ENCODE assay signal across 22 cellular contexts in the genomic region with DNA sequence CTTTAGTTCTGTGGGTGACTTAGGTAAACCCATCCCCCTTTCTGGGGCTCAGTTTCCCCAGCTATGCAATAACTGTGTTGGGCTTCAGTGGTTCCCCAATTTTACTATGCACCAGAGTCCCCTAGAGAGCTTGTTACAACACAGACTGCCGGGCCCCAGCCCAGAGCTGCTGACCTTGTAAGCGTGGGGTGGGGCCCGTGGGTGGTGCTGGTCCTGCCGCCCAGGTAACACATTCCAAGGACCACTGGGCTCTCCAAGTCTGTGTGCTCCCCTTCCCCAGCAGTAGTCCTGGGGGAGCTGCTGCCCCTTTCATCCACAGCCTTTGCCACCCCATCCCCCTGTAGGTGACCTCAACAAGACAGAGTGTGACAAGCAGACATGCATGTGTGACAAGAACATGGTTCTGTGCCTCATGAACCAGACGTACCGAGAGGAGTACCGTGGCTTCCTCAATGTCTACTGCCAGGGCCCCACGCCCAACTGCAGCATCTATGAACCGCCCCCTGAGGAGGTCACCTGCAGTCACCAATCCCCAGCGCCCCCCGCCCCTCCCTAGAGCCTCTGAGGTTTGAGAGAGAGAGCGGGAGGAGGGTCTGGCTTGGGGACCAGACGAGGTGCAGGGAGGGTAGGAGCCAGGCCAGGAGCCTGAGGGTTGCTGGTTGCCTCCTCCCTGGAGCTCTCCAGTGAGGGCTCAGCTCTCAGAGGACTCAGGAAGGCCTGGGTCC. TPM values are rescaled to one million over a fixed set of nuclear protein-coding genes. Genes with fewer than 3 reads are reported as not detected.
DNase-seq lines count a peak whose midpoint lies in the region; TF ChIP-seq lines count a peak whose summit lies in the region.
"Had no signal": no experiment of that assay in that cellular context is flagged by ENCODE, and none has a peak within 500 bp of the region (broad histone marks: within the 10 kb centered on the region; RNA-seq: fewer than 3 reads in every experiment).

No MANE protein-coding gene starts in this region.

- no CpG with 5 or more reads among the region's 13 CpGs for WGBS in mesendoderm (ENCODE audit: extremely low coverage, insufficient coverage, low lambda C conversion rate)
- 56 to 82% methylated on average over 13 of the region's 13 CpGs for WGBS in sigmoid colon, 2 donors
- 91% methylated on average over 13 of the region's 13 CpGs for WGBS in smooth muscle cell (ENCODE audit: low lambda C conversion rate)
- WGBS in adrenal gland, 4 donors = 70 to 82% (median 79%) methylated on average over 10 to 13 of the region's 13 CpGs

- TF ChIP-seq POLR2A in sigmoid colon (IDR thresholded peaks at IDR 0.05) (no peak), adrenal gland (IDR thresholded peaks at IDR 0.05) (no peak)

- no peak overlapping the region for H3K4ac ChIP-seq in mesendoderm (ENCODE audit: low read depth, low read length)

- H3K9me3 ChIP-seq in sigmoid colon = no peaks in the 10 kb centered on the region
- H3K9me3 ChIP-seq in smooth muscle cell (replicated peaks; ENCODE audit: low read depth) = no peaks in the 10 kb centered on the region
- no peaks in the 10 kb centered on the region for H3K9me3 ChIP-seq in adrenal gland (replicated peaks in 1 of 3)
- H3K9me3 ChIP-seq in colonic mucosa = no peaks in the 10 kb centered on the region
- H3K9me3 ChIP-seq: BLaER1 had no signal

- no peaks in the 10 kb centered on the region for H3K36me3 Mint-ChIP-seq in chondrocyte (ENCODE audit: low read depth)
- H3K36me3 Mint-ChIP-seq: CD14-positive monocyte; CD4-positive, alpha-beta memory T cell had no signal

- H3K9me3 Mint-ChIP-seq in chondrocyte (ENCODE audit: low read depth) = no peaks in the 10 kb centered on the region
- H3K9me3 Mint-ChIP-seq: CD4-positive, alpha-beta memory T cell had no signal

- H3K27me3 ChIP-seq in mesendoderm (ENCODE audit: insufficient read depth, low read length, poor library complexity) (no peaks in the 10 kb centered on the region), sigmoid colon (no peaks in the 10 kb centered on the region), smooth muscle cell (ENCODE audit: low read depth) (no peaks in the 10 kb centered on the region), adrenal gland (no peaks in the 10 kb centered on the region), colonic mucosa (no peaks in the 10 kb centered on the region)
- H3K27me3 ChIP-seq: BLaER1 had no signal

- H3K18ac ChIP-seq in mesendoderm (ENCODE audit: low read length) = no peak overlapping the region

- H3K9ac ChIP-seq in mesendoderm (ENCODE audit: low read length) = no peak overlapping the region
- H3K9ac ChIP-seq in smooth muscle cell (ENCODE audit: low read depth) = no peak overlapping the region
- no peak overlapping the region for H3K9ac ChIP-seq in colonic mucosa (ENCODE audit: low read depth in 2 of 2, low read length in 2 of 2)
- H3K9ac ChIP-seq: BLaER1 had no signal

- H4K20me1 ChIP-seq in smooth muscle cell (ENCODE audit: low read depth) = no peaks in the 10 kb centered on the region
- H4K20me1 ChIP-seq: BLaER1 had no signal

- no peaks in the 10 kb centered on the region for H3K79me1 ChIP-seq in mesendoderm (ENCODE audit: low read length)

- peaks cover 21% of the 10 kb centered on the region for H3K27me3 Mint-ChIP-seq in chondrocyte (ENCODE audit: low read depth)
- H3K27me3 Mint-ChIP-seq: CD4-positive, alpha-beta memory T cell had no signal

- H3K4me1 ChIP-seq in mesendoderm (ENCODE audit: control insufficient read depth, low read depth, low read length) (no peaks in the 10 kb centered on the region), sigmoid colon (peaks cover 0 to 14% (median 10%) of the 10 kb centered on the region in 4 donors), smooth muscle cell (ENCODE audit: low read depth) (no peaks in the 10 kb centered on the region), adrenal gland (replicated peaks in 1 of 2) (peaks cover 5 to 13% of the 10 kb centered on the region in 2 donors), colonic mucosa (no peaks in the 10 kb centered on the region)

- no peak for TF ChIP-seq CTCF in GM13976 (IDR thresholded peaks at IDR 0.05; ENCODE audit: borderline replicate concordance, control extremely low read depth, extremely low read depth, insufficient read depth, missing control alignments)
- no peak for TF ChIP-seq CTCF in chondrocyte (IDR thresholded peaks at IDR 0.05)
- no peak for TF ChIP-seq CTCF in sigmoid colon (IDR thresholded peaks at IDR 0.05)
- no peak for TF ChIP-seq CTCF in smooth muscle cell (IDR thresholded peaks at IDR 0.05; ENCODE audit: borderline replicate concordance, insufficient read depth, poor library complexity, severe bottlenecking)
- no peak for TF ChIP-seq CTCF in adrenal gland (IDR thresholded peaks at IDR 0.05)
- no peak for TF ChIP-seq CTCF in colonic mucosa (IDR thresholded peaks at IDR 0.05)

- intact Hi-C loops in sigmoid colon (cut with DNase I) = no loop called here
- intact Hi-C loops in adrenal gland (cut with DNase I) = loop anchor here (5.0 to 10.0 kb wide), 2 partner anchors 171 to 173 kb away; a partner anchor contains a TSS
- intact Hi-C loops in colonic mucosa (cut with DNase I) = no loop called here

- H3K4me1 Mint-ChIP-seq in chondrocyte (ENCODE audit: low read depth) = peaks cover 3% of the 10 kb centered on the region

- in situ Hi-C loops in GM13976 (cut with MboI; ENCODE audit: low sequenced_read_pairs, unreplicated experiment) = no loop called here

- H3K36me3 ChIP-seq in mesendoderm (ENCODE audit: control insufficient read depth, insufficient read depth, low read length) = no peaks in the 10 kb centered on the region
- no peaks in the 10 kb centered on the region for H3K36me3 ChIP-seq in sigmoid colon
- no peaks in the 10 kb centered on the region for H3K36me3 ChIP-seq in smooth muscle cell (ENCODE audit: low read depth)
- H3K36me3 ChIP-seq in adrenal gland (replicated peaks in 1 of 2) = no peaks in the 10 kb centered on the region
- no peaks in the 10 kb centered on the region for H3K36me3 ChIP-seq in colonic mucosa
- H3K36me3 ChIP-seq: BLaER1 had no signal

- H3K4me3 ChIP-seq in mesendoderm (ENCODE audit: low read length) = no peak overlapping the region
- H3K4me3 ChIP-seq in sigmoid colon = no peak overlapping the region
- no peak overlapping the region for H3K4me3 ChIP-seq in smooth muscle cell
- H3K4me3 ChIP-seq in adrenal gland = no peak overlapping the region
- no peak overlapping the region for H3K4me3 ChIP-seq in colonic mucosa
- H3K4me3 ChIP-seq: BLaER1, GM12878 had no signal

- H4K8ac ChIP-seq in mesendoderm (ENCODE audit: low read depth, low read length) = no peak overlapping the region

- H3K27ac Mint-ChIP-seq in chondrocyte (ENCODE audit: unreplicated experiment) = no peak overlapping the region
- H3K27ac Mint-ChIP-seq: CD14-positive monocyte; CD4-positive, alpha-beta memory T cell had no signal

- no peak overlapping the region for H2BK120ac ChIP-seq in mesendoderm (ENCODE audit: low read depth, low read length)

- no peak overlapping the region for H2AFZ ChIP-seq in smooth muscle cell (ENCODE audit: low read depth)

- H3K23ac ChIP-seq in mesendoderm (ENCODE audit: low read length) = no peak overlapping the region

- H3K79me2 ChIP-seq in mesendoderm (ENCODE audit: control insufficient read depth, insufficient read depth, low read length) = no peaks in the 10 kb centered on the region
- H3K79me2 ChIP-seq in smooth muscle cell (ENCODE audit: low read depth) = no peaks in the 10 kb centered on the region

- H3K27ac ChIP-seq in mesendoderm (ENCODE audit: low read depth, low read length) (no peak overlapping the region), sigmoid colon (no peak overlapping the region), smooth muscle cell (ENCODE audit: low read depth) (no peak overlapping the region), adrenal gland (no peak overlapping the region), colonic mucosa (no peak overlapping the region)
- H3K27ac ChIP-seq: BLaER1 had no signal

- peak overlapping the region; percentile 42 for H3K56ac ChIP-seq in mesendoderm (ENCODE audit: low read length)

- peak; percentile 22 for DNase-seq in GM13976 (ENCODE audit: low spot score)
- DNase-seq in chondrocyte (ENCODE audit: low spot score) = peak; percentile 63
- no peak for DNase-seq in mesendoderm
- DNase-seq in sigmoid colon = peak; percentile 42
- DNase-seq in smooth muscle cell (lab: John Stamatoyannopoulos, UW; ENCODE audit: unreplicated experiment) = no peak
- no peak for DNase-seq in hepatic stellate cell (ENCODE audit: low spot score)
- DNase-seq in adrenal gland = no peak
- DNase-seq in colonic mucosa = no peak
- DNase-seq: 8988T; CD4-positive, alpha-beta memory T cell; DMS 273 treated with DMSO at 0.1 percent for 48 hours; DMS53; DND-41; EL had no signal

- H3K4me2 ChIP-seq in mesendoderm (ENCODE audit: low read length) = no peak overlapping the region
- H3K4me2 ChIP-seq in smooth muscle cell = no peak overlapping the region
- H3K4me2 ChIP-seq: BLaER1 had no signal

- H4K5ac ChIP-seq in mesendoderm (ENCODE audit: low read length) = no peak overlapping the region

- H3F3A ChIP-seq in smooth muscle cell (ENCODE audit: low read depth) = no peaks in the 10 kb centered on the region

- no peak overlapping the region for H2BK5ac ChIP-seq in mesendoderm (ENCODE audit: low read length)

- H2AK5ac ChIP-seq in mesendoderm (ENCODE audit: low read length) = no peak overlapping the region

- no peak overlapping the region for H2BK15ac ChIP-seq in mesendoderm (replicated peaks; ENCODE audit: low read depth)

- no peak for TF ChIP-seq EP300 in sigmoid colon (IDR thresholded peaks at IDR 0.05)

- no peak overlapping the region for H3K4me3 Mint-ChIP-seq in chondrocyte (ENCODE audit: unreplicated experiment)
- H3K4me3 Mint-ChIP-seq: CD14-positive monocyte; CD4-positive, alpha-beta memory T cell had no signal

RNA-seq across cellular contexts. Expression of a gene that starts 8.9 kb away (rescaled TPM):
- total RNA-seq in chondrocyte (not detected in 3 replicates), sigmoid colon (not detected), smooth muscle cell (1.0 and 1.9 TPM in 2 replicates), adrenal gland (not detected), colonic mucosa (not detected)
- polyA plus RNA-seq in mesendoderm (2013, experiment 1 of 2) = not detected
- not detected for polyA plus RNA-seq in mesendoderm (2013, experiment 2 of 2)
- polyA plus RNA-seq in sigmoid colon (under 1 TPM in 2 of 3 donors, not detected in 1; 0.60 to 0.80 TPM), smooth muscle cell (0.69 and 0.81 TPM in 2 replicates), adrenal gland (under 1 TPM in 1 of 3 donors, not detected in 2; 0.08 TPM)
- total RNA-seq: A673; CD4-positive, alpha-beta memory T cell; G401; GM12878; H4; HepG2 had no signal
- polyA plus RNA-seq: AG04450; CD14-positive monocyte; CD4-positive, alpha-beta memory T cell; HepG2 had no signal

RNA-seq across cellular contexts. Expression of a gene that starts 28.7 kb away (rescaled TPM):
- not detected in 3 replicates for total RNA-seq in chondrocyte
- not detected for polyA plus RNA-seq in mesendoderm (2013, experiment 1 of 2)
- polyA plus RNA-seq in mesendoderm (2013, experiment 2 of 2) = not detected
- under 1 TPM in 1 of 4 donors, not detected in 3; 0.16 TPM for total RNA-seq in sigmoid colon
- 1 to 10 TPM in 1 of 3 donors, not detected in 2; 8.6 TPM for polyA plus RNA-seq in sigmoid colon
- not detected in 2 replicates for total RNA-seq in smooth muscle cell
- not detected in 2 replicates for polyA plus RNA-seq in smooth muscle cell
- total RNA-seq in adrenal gland = not detected
- not detected for polyA plus RNA-seq in adrenal gland
- total RNA-seq in colonic mucosa = under 1 TPM; 0.21 to 0.25 TPM
- total RNA-seq: A673; CD4-positive, alpha-beta memory T cell; G401; H4; HepG2 had no signal
- polyA plus RNA-seq: AG04450, HepG2 had no signal

RNA-seq across cellular contexts. Expression of a gene that starts 37.9 kb away (rescaled TPM):
- total RNA-seq in chondrocyte (not detected in 3 replicates), sigmoid colon (10 to 100 TPM; 14.6 to 25.0 (median 23.1) TPM), smooth muscle cell (0.36 and 0.72 TPM in 2 replicates), adrenal gland (1 to 10 TPM in 7 of 8 donors, under 1 TPM in 1; 0.84 to 2.6 (median 1.8) TPM), colonic mucosa (1 to 10 TPM; 3.3 to 3.5 TPM)
- 0.38 TPM for polyA plus RNA-seq in mesendoderm (2013, experiment 1 of 2)
- polyA plus RNA-seq in mesendoderm (2013, experiment 2 of 2) = 0.43 TPM
- polyA plus RNA-seq in sigmoid colon (1 to 10 TPM; 2.9 to 7.8 (median 3.7) TPM), smooth muscle cell (0.09 and 0.49 TPM in 2 replicates), adrenal gland (1 to 10 TPM in 1 of 3 donors, under 1 TPM in 2; 0.64 to 1.7 (median 0.91) TPM)
- total RNA-seq: A673, GM12878, H4 had no signal
- polyA plus RNA-seq: AG04450 had no signal

RNA-seq across cellular contexts. Expression of a gene that starts 38.3 kb away (rescaled TPM):
- total RNA-seq in chondrocyte (not detected in 3 replicates), sigmoid colon (1 to 10 TPM in 3 of 4 donors, under 1 TPM in 1; 0.82 to 5.5 (median 1.5) TPM), smooth muscle cell (0.09 TPM in 1 of 2 replicates, not detected in the other), adrenal gland (under 1 TPM in 4 of 8 donors, not detected in 4; 0.11 to 0.39 (median 0.13) TPM), colonic mucosa (under 1 TPM in 1 of 2 donors, not detected in 1; 0.27 TPM)
- not detected for polyA plus RNA-seq in mesendoderm (2013, experiment 1 of 2)
- polyA plus RNA-seq in mesendoderm (2013, experiment 2 of 2) = not detected
- polyA plus RNA-seq in sigmoid colon (under 1 TPM in 1 of 3 donors, not detected in 2; 0.09 TPM), smooth muscle cell (not detected in 2 replicates), adrenal gland (under 1 TPM in 2 of 3 donors, not detected in 1; 0.07 to 0.08 TPM)
- total RNA-seq: A673; CD4-positive, alpha-beta memory T cell; G401; GM12878; H4; HepG2 had no signal
- polyA plus RNA-seq: AG04450; CD4-positive, alpha-beta memory T cell; HepG2 had no signal

Comparison
In these comparisons a context has a peak if more than half of its experiments do, and no peak if none do; other contexts are left out.
1. DNase-seq: peak in GM13976 (single experiment), chondrocyte (single experiment) and sigmoid colon (single experiment); none in mesendoderm (single experiment), smooth muscle cell (single experiment), hepatic stellate cell (single experiment), adrenal gland (0 of 7) and colonic mucosa (single experiment).
2. intact Hi-C loops: an anchor here in adrenal gland (5.0 to 10.0 kb wide); none called in sigmoid colon and colonic mucosa.